10 cellular contexts compared by ENCODE assay signal in genomic region chr16:89656435-89657121, GRCh38. TPM values are rescaled to one million over a fixed set of nuclear protein-coding genes. Genes with fewer than 3 reads are reported as not detected.
DNase-seq lines count a peak whose midpoint lies in the region; FAIRE-seq and TF ChIP-seq lines count a peak whose summit lies in the region.
"Had no signal": no experiment of that assay in that cellular context is flagged by ENCODE, and none has a peak within 500 bp of the region (broad histone marks: within the 10 kb centered on the region; RNA-seq: fewer than 3 reads in every experiment).

No MANE protein-coding gene starts in this region.

- no peak overlapping the region for H2AFZ ChIP-seq in OCI-LY7 (ENCODE audit: low read length)
- H2AFZ ChIP-seq in endothelial cell of umbilical vein (ENCODE audit: low read depth, low read length) = no peak overlapping the region
- no peak overlapping the region for H2AFZ ChIP-seq in neural progenitor cell (replicated peaks)

- peaks cover 26% of the 10 kb centered on the region for H3K79me2 ChIP-seq in OCI-LY7 (ENCODE audit: insufficient read depth, low read depth, low read length)
- H3K79me2 ChIP-seq in endothelial cell of umbilical vein (ENCODE audit: control insufficient read depth, insufficient read depth, low read length) = peaks cover 39% of the 10 kb centered on the region
- peaks cover 61% of the 10 kb centered on the region for H3K79me2 ChIP-seq in neural progenitor cell (ENCODE audit: low read depth)

- no peaks in the 10 kb centered on the region for H3F3A ChIP-seq in neural progenitor cell (ENCODE audit: low read depth)

- POLR2A ChIA-PET in OCI-LY7 (lab: Charles Lee) (no interaction called here), endothelial cell of umbilical vein (lab: Charles Lee) (no interaction called here)

- peaks cover 26% of the 10 kb centered on the region for H3K36me3 Mint-ChIP-seq in neural progenitor cell

- TF ChIP-seq CTCF in OCI-LY7 (conservative IDR thresholded peaks at IDR 0.05; ENCODE audit: low read length) = no peak
- no peak for TF ChIP-seq CTCF in endothelial cell of umbilical vein (IDR thresholded peaks at IDR 0.05; ENCODE audit: extremely low read depth in 1 of 2, insufficient read depth in 1 of 2, low read depth in 1 of 2, low read length in 2 of 2)
- TF ChIP-seq CTCF in neural progenitor cell (IDR thresholded peaks at IDR 0.05) = no peak

- CTCF ChIA-PET in OCI-LY7 (lab: Charles Lee; ENCODE audit: unreplicated experiment) = interaction anchor here (0.6 kb wide), 1 partner anchor 85 kb away, joined by 3 read pairs; no protein-coding TSS in a partner anchor
- CTCF ChIA-PET in endothelial cell of umbilical vein (lab: Charles Lee) = interaction anchor here (1.8 kb wide), 1 partner anchor 41 kb away, joined by 8 read pairs; no protein-coding TSS in a partner anchor

- BruUV-seq in OCI-LY7 (replicated peaks; lab: Mats Ljungman, UMichigan) = no TSS peak
- no TSS peak for BruUV-seq in endothelial cell of umbilical vein (replicated peaks; lab: Mats Ljungman, UMichigan)

- dilution Hi-C loops in endothelial cell of umbilical vein (cut with MboI; ENCODE audit: extremely low pct_ligation_motif_present, low sequenced_read_pairs) = no loop called here

- H3K9me3 ChIP-seq in BLaER1 = no peaks in the 10 kb centered on the region
- H3K9me3 ChIP-seq in OCI-LY7 (ENCODE audit: low read length) = no peaks in the 10 kb centered on the region
- H3K9me3 ChIP-seq in endothelial cell of umbilical vein (replicated peaks; ENCODE audit: control insufficient read depth, insufficient read depth, low read length) = no peaks in the 10 kb centered on the region
- no peaks in the 10 kb centered on the region for H3K9me3 ChIP-seq in neural progenitor cell (ENCODE audit: low read depth)

- H3K9ac ChIP-seq in BLaER1 (peak overlapping the region; percentile 94), endothelial cell of umbilical vein (replicated peaks; ENCODE audit: extremely low read depth, insufficient read depth, low read length) (peak overlapping the region; percentile 89), neural progenitor cell (peak overlapping the region; percentile 82)

- intact Hi-C loops in OCI-LY7 (cut with micrococcal nuclease; ENCODE audit: unreplicated experiment) (loop anchor here (5.0 kb wide), 2 partner anchors 94 to 1004 kb away; partner anchors contain the start of genes CYBA and RPL13), endothelial cell of umbilical vein (cut with micrococcal nuclease) (no loop called here)

- H3K4me3 ChIP-seq in BLaER1 = peak overlapping the region; percentile 97
- peak overlapping the region; percentile 98 for H3K4me3 ChIP-seq in OCI-LY7 (ENCODE audit: low read depth, low read length, poor library complexity, severe bottlenecking)
- H3K4me3 ChIP-seq in endothelial cell of umbilical vein (replicated peaks in 1 of 3; ENCODE audit: insufficient read depth in 1 of 3, low read depth in 1 of 3, low read length in 3 of 3) = peak overlapping the region; percentile 68 to 98 (median 74)
- H3K4me3 ChIP-seq in neural progenitor cell = peak overlapping the region; percentile 70

- DNase-seq in OCI-LY7 (ENCODE audit: low spot score) (no peak), endothelial cell of umbilical vein (ENCODE audit: low read depth, low spot score) (no peak), neural progenitor cell (ENCODE audit: low spot score) (peak; percentile 41), HUDEP-2 (lab: John Stamatoyannopoulos, UW; ENCODE audit: unreplicated experiment in 76 of 76) (no peak), mesenteric fat pad (ENCODE audit: low spot score) (no peak), NCI-H446 (lab: John Stamatoyannopoulos, UW) (no peak), NCI-H2107 treated with DMSO at 0.1 percent for 48 hours (lab: John Stamatoyannopoulos, UW; ENCODE audit: unreplicated experiment) (no peak)
- DNase-seq: NCI-H345 had no signal

- peak overlapping the region; percentile 91 for H3K27ac ChIP-seq in BLaER1
- no peak overlapping the region for H3K27ac ChIP-seq in OCI-LY7 (ENCODE audit: low read depth, low read length, poor library complexity, severe bottlenecking)
- H3K27ac ChIP-seq in endothelial cell of umbilical vein (ENCODE audit: insufficient read depth, low read depth, low read length) = no peak overlapping the region
- H3K27ac ChIP-seq in neural progenitor cell = no peak overlapping the region

- no peaks in the 10 kb centered on the region for H3K9me1 ChIP-seq in endothelial cell of umbilical vein (replicated peaks; ENCODE audit: control insufficient read depth, extremely low read depth, insufficient read depth, low read length)

- H3K4me2 ChIP-seq in BLaER1 = peak overlapping the region; percentile 89
- peak overlapping the region; percentile 97 for H3K4me2 ChIP-seq in OCI-LY7 (ENCODE audit: low read length)
- H3K4me2 ChIP-seq in endothelial cell of umbilical vein (ENCODE audit: insufficient read depth, low read length) = peak overlapping the region; percentile 43
- H3K4me2 ChIP-seq in neural progenitor cell = peak overlapping the region; percentile 85

- FAIRE-seq in endothelial cell of umbilical vein (lab: Jason Lieb, UNC) = no peak
- FAIRE-seq: frontal cortex had no signal

- H3K4me1 Mint-ChIP-seq in neural progenitor cell = peaks cover 14% of the 10 kb centered on the region

- no peak for TF ChIP-seq POLR2A in endothelial cell of umbilical vein (IDR thresholded peaks at IDR 0.05; ENCODE audit: low read depth, low read length)

- H4K20me1 ChIP-seq in BLaER1 (peaks cover 50% of the 10 kb centered on the region), OCI-LY7 (ENCODE audit: insufficient read depth, low read length) (no peaks in the 10 kb centered on the region), endothelial cell of umbilical vein (replicated peaks; ENCODE audit: control insufficient read depth, extremely low read depth, insufficient read depth, low read length) (no peaks in the 10 kb centered on the region), neural progenitor cell (ENCODE audit: low read depth) (peaks cover 28% of the 10 kb centered on the region)

- H3K27me3 ChIP-seq in BLaER1 = no peaks in the 10 kb centered on the region
- no peaks in the 10 kb centered on the region for H3K27me3 ChIP-seq in endothelial cell of umbilical vein (ENCODE audit: control insufficient read depth in 2 of 2, insufficient read depth in 2 of 2, low read length in 2 of 2)
- no peaks in the 10 kb centered on the region for H3K27me3 ChIP-seq in neural progenitor cell

- H3K9me3 Mint-ChIP-seq in neural progenitor cell = no peaks in the 10 kb centered on the region

- no peaks in the 10 kb centered on the region for H3K9me2 ChIP-seq in OCI-LY7 (ENCODE audit: insufficient read depth, low read length)

- peaks cover 2% of the 10 kb centered on the region for H3K27me3 Mint-ChIP-seq in neural progenitor cell (ENCODE audit: insufficient read depth, low read depth)

- peak overlapping the region; percentile 92 for H3K4me3 Mint-ChIP-seq in neural progenitor cell

- peaks cover 53% of the 10 kb centered on the region for H3K4me1 ChIP-seq in BLaER1
- H3K4me1 ChIP-seq in OCI-LY7 (ENCODE audit: insufficient read depth, low read length, poor library complexity, severe bottlenecking) = peaks cover 13% of the 10 kb centered on the region
- H3K4me1 ChIP-seq in endothelial cell of umbilical vein (ENCODE audit: control insufficient read depth, extremely low read depth, insufficient read depth, low read length) = peaks cover 13% of the 10 kb centered on the region
- H3K4me1 ChIP-seq in neural progenitor cell = peaks cover 10% of the 10 kb centered on the region

- H3K36me3 ChIP-seq in BLaER1 = peaks cover 48% of the 10 kb centered on the region
- peaks cover 32% of the 10 kb centered on the region for H3K36me3 ChIP-seq in OCI-LY7 (ENCODE audit: insufficient read depth, low read length)
- peaks cover 0 to 6% of the 10 kb centered on the region in 2 experiments for H3K36me3 ChIP-seq in endothelial cell of umbilical vein (ENCODE audit: control insufficient read depth in 2 of 2, extremely low read depth in 1 of 2, insufficient read depth in 2 of 2, low read length in 2 of 2)
- H3K36me3 ChIP-seq in neural progenitor cell = peaks cover 2% of the 10 kb centered on the region

- no peak overlapping the region for H3K27ac Mint-ChIP-seq in neural progenitor cell

RNA-seq across cellular contexts. Expression of gene CHMP1A, which starts 0.9 kb away (rescaled TPM):
- 53.1 and 57.5 TPM in 2 replicates for total RNA-seq in OCI-LY7 (2014; rRNA removed; shearing (Covaris generic))
- total RNA-seq in OCI-LY7 (2022) = 67.2 and 76.2 TPM in 2 replicates
- 83.9 and 86.3 TPM in 2 replicates for total RNA-seq in endothelial cell of umbilical vein
- polyA plus RNA-seq in endothelial cell of umbilical vein = 101 and 110 TPM in 2 replicates
- polyA plus RNA-seq in endothelial cell of umbilical vein (2011; cell fraction: cytosol; rRNA removed) = 64.1 and 84.6 TPM in 2 replicates
- polyA plus RNA-seq in endothelial cell of umbilical vein (2011; cell fraction: nucleus; rRNA removed) = 98.7 and 105 TPM in 2 replicates
- 67.5 and 82.6 TPM in 2 replicates for polyA plus RNA-seq in endothelial cell of umbilical vein (2012)
- 82.6 and 99.7 TPM in 2 replicates for polyA minus RNA-seq in endothelial cell of umbilical vein
- 64.0 TPM for polyA minus RNA-seq in endothelial cell of umbilical vein (2011; cell fraction: cytosol; rRNA and poly(A)+ RNA removed)
- 24.9 and 33.4 TPM in 2 replicates for polyA minus RNA-seq in endothelial cell of umbilical vein (2011; cell fraction: nucleus; rRNA and poly(A)+ RNA removed)
- total RNA-seq in neural progenitor cell (ENCODE audit: low replicate concordance) = 34.6 and 78.5 TPM in 2 replicates
- total RNA-seq in mesenteric fat pad = 64.3 TPM

RNA-seq across cellular contexts. Expression of gene SPATA33, which starts 1.1 kb away (rescaled TPM):
- total RNA-seq in OCI-LY7 (2014; rRNA removed; shearing (Covaris generic)) = 8.6 and 9.4 TPM in 2 replicates
- total RNA-seq in OCI-LY7 (2022) (17.3 and 18.2 TPM in 2 replicates), endothelial cell of umbilical vein (11.4 and 13.7 TPM in 2 replicates), neural progenitor cell (ENCODE audit: low replicate concordance) (9.3 and 14.1 TPM in 2 replicates), mesenteric fat pad (4.6 TPM)
- 3.5 and 4.7 TPM in 2 replicates for polyA plus RNA-seq in endothelial cell of umbilical vein
- polyA plus RNA-seq in endothelial cell of umbilical vein (2011; cell fraction: cytosol; rRNA removed) = 3.8 and 3.9 TPM in 2 replicates
- 9.7 and 11.2 TPM in 2 replicates for polyA plus RNA-seq in endothelial cell of umbilical vein (2011; cell fraction: nucleus; rRNA removed)
- polyA plus RNA-seq in endothelial cell of umbilical vein (2012) = 6.5 and 6.8 TPM in 2 replicates
- polyA minus RNA-seq in endothelial cell of umbilical vein = 4.0 and 4.4 TPM in 2 replicates
- polyA minus RNA-seq in endothelial cell of umbilical vein (2011; cell fraction: cytosol; rRNA and poly(A)+ RNA removed) = 4.4 TPM
- polyA minus RNA-seq in endothelial cell of umbilical vein (2011; cell fraction: nucleus; rRNA and poly(A)+ RNA removed) = 5.0 and 5.3 TPM in 2 replicates

RNA-seq across cellular contexts. Expression of gene CDK10, which starts 29.9 kb away (rescaled TPM):
- 88.4 and 98.6 TPM in 2 replicates for total RNA-seq in OCI-LY7 (2014; rRNA removed; shearing (Covaris generic))
- total RNA-seq in OCI-LY7 (2022) = 129 and 130 TPM in 2 replicates
- total RNA-seq in endothelial cell of umbilical vein = 84.0 and 99.9 TPM in 2 replicates
- 74.5 and 83.8 TPM in 2 replicates for polyA plus RNA-seq in endothelial cell of umbilical vein
- polyA plus RNA-seq in endothelial cell of umbilical vein (2011; cell fraction: cytosol; rRNA removed) = 38.4 and 55.0 TPM in 2 replicates
- 427 and 457 TPM in 2 replicates for polyA plus RNA-seq in endothelial cell of umbilical vein (2011; cell fraction: nucleus; rRNA removed)
- 40.9 and 50.9 TPM in 2 replicates for polyA plus RNA-seq in endothelial cell of umbilical vein (2012)
- 46.7 and 52.0 TPM in 2 replicates for polyA minus RNA-seq in endothelial cell of umbilical vein
- polyA minus RNA-seq in endothelial cell of umbilical vein (2011; cell fraction: cytosol; rRNA and poly(A)+ RNA removed) = 15.4 TPM
- polyA minus RNA-seq in endothelial cell of umbilical vein (2011; cell fraction: nucleus; rRNA and poly(A)+ RNA removed) = 55.0 and 57.4 TPM in 2 replicates
- total RNA-seq in neural progenitor cell (ENCODE audit: low replicate concordance) = 75.6 and 107 TPM in 2 replicates
- 41.0 TPM for total RNA-seq in mesenteric fat pad

RNA-seq across cellular contexts. Expression of gene DPEP1, which starts 43.1 kb away (rescaled TPM):
- total RNA-seq in OCI-LY7 (2014; rRNA removed; shearing (Covaris generic)) = not detected in 2 replicates
- total RNA-seq in OCI-LY7 (2022) (not detected in 2 replicates), endothelial cell of umbilical vein (0.44 and 0.60 TPM in 2 replicates), neural progenitor cell (ENCODE audit: low replicate concordance) (0.24 and 0.74 TPM in 2 replicates), mesenteric fat pad (0.51 TPM)
- polyA plus RNA-seq in endothelial cell of umbilical vein = 0.37 and 0.99 TPM in 2 replicates
- polyA plus RNA-seq in endothelial cell of umbilical vein (2011; cell fraction: cytosol; rRNA removed) = 0.06 and 0.38 TPM in 2 replicates
- polyA plus RNA-seq in endothelial cell of umbilical vein (2011; cell fraction: nucleus; rRNA removed) = 1.1 and 1.4 TPM in 2 replicates
- 0.15 and 0.17 TPM in 2 replicates for polyA plus RNA-seq in endothelial cell of umbilical vein (2012)
- polyA minus RNA-seq in endothelial cell of umbilical vein = 0.55 and 0.66 TPM in 2 replicates
- not detected for polyA minus RNA-seq in endothelial cell of umbilical vein (2011; cell fraction: cytosol; rRNA and poly(A)+ RNA removed)
- 0.48 TPM in 1 of 2 replicates, not detected in the other for polyA minus RNA-seq in endothelial cell of umbilical vein (2011; cell fraction: nucleus; rRNA and poly(A)+ RNA removed)

RNA-seq across cellular contexts. Expression of gene SPATA2L, which starts 44.9 kb away (rescaled TPM):
- total RNA-seq in OCI-LY7 (2014; rRNA removed; shearing (Covaris generic)) = 5.6 and 13.1 TPM in 2 replicates
- 6.7 and 7.2 TPM in 2 replicates for total RNA-seq in OCI-LY7 (2022)
- 7.4 and 8.7 TPM in 2 replicates for total RNA-seq in endothelial cell of umbilical vein
- 7.3 and 11.6 TPM in 2 replicates for polyA plus RNA-seq in endothelial cell of umbilical vein
- polyA plus RNA-seq in endothelial cell of umbilical vein (2011; cell fraction: cytosol; rRNA removed) = 3.4 and 7.2 TPM in 2 replicates
- 3.5 and 4.1 TPM in 2 replicates for polyA plus RNA-seq in endothelial cell of umbilical vein (2011; cell fraction: nucleus; rRNA removed)
- polyA plus RNA-seq in endothelial cell of umbilical vein (2012) = 4.9 and 7.4 TPM in 2 replicates
- polyA minus RNA-seq in endothelial cell of umbilical vein = 3.0 and 3.2 TPM in 2 replicates
- 6.6 TPM for polyA minus RNA-seq in endothelial cell of umbilical vein (2011; cell fraction: cytosol; rRNA and poly(A)+ RNA removed)
- polyA minus RNA-seq in endothelial cell of umbilical vein (2011; cell fraction: nucleus; rRNA and poly(A)+ RNA removed) = 1.6 and 4.2 TPM in 2 replicates
- total RNA-seq in neural progenitor cell (ENCODE audit: low replicate concordance) = 7.6 and 13.2 TPM in 2 replicates
- 9.1 TPM for total RNA-seq in mesenteric fat pad

Comparison
In these comparisons a context has a peak if more than half of its experiments do, and no peak if none do; other contexts are left out.
1. H3K4me2 ChIP-seq: peak in every context shown above with its lines; median percentile 97 in OCI-LY7; 89 in BLaER1; 85 in neural progenitor cell; 43 in endothelial cell of umbilical vein.